Comparison of ENCODE assay signal across 8 cellular contexts in genomic region chr3:13414040-13414729, GRCh38. TPM values are rescaled to one million over a fixed set of nuclear protein-coding genes. Genes with fewer than 3 reads are reported as not detected.
A peak's percentile ranks its signal among the peaks of the same experiment; 100 is the strongest.
DNase-seq lines count a peak whose midpoint lies in the region; ATAC-seq and TF ChIP-seq lines count a peak whose summit lies in the region.

No MANE protein-coding gene starts in this region.

- CTCF ChIA-PET in CD8-positive, alpha-beta T cell (lab: Charles Lee), result interaction anchor here (0.6 to 10.6 kb wide), 6 partner anchors 12 to 322 kb away, joined by 3 to 117 read pairs (median 4); no protein-coding TSS in a partner anchor
- CTCF ChIA-PET in activated B cell treated with CpG ODN at 0.5 μM for 24 hours (lab: Charles Lee) (interaction anchor here (1.7 kb wide), 1 partner anchor 38 kb away, joined by 9 read pairs; no protein-coding TSS in a partner anchor), Caco-2 (lab: Charles Lee) (no interaction called here)

- no peaks in the 10 kb centered on the region for H3K9me3 Mint-ChIP-seq in CD8-positive, alpha-beta T cell
- H3K9me3 Mint-ChIP-seq in activated B cell treated with CpG ODN at 0.5 μM for 24 hours (no peaks in the 10 kb centered on the region), Caco-2 (ENCODE audit: unreplicated experiment) (no peaks in the 10 kb centered on the region)

- H3K4me1 Mint-ChIP-seq in CD8-positive, alpha-beta T cell (ENCODE audit: low read depth), result peaks cover 69% of the 10 kb centered on the region
- H3K4me1 Mint-ChIP-seq in activated B cell treated with CpG ODN at 0.5 μM for 24 hours (peaks cover 67% of the 10 kb centered on the region), Caco-2 (ENCODE audit: low read depth, unreplicated experiment) (peaks cover 6% of the 10 kb centered on the region)

- WGBS in ectodermal cell, 2 experiments, result 87% methylated on average over 14 of the region's 14 CpGs

- peak overlapping the region; percentile 96 for H3K27ac Mint-ChIP-seq in CD8-positive, alpha-beta T cell
- H3K27ac Mint-ChIP-seq in activated B cell treated with CpG ODN at 0.5 μM for 24 hours (peak overlapping the region; percentile 98), Caco-2 (ENCODE audit: unreplicated experiment) (no peak overlapping the region)

- peak; percentile 48 to 87 (median 76) for DNase-seq in CD8-positive, alpha-beta T cell
- peak; percentile 76 for DNase-seq in activated B cell treated with CpG ODN at 0.5 μM for 24 hours
- DNase-seq in stimulated activated CD4-positive, alpha-beta T cell treated with anti-CD3 and anti-CD28 coated beads, Interleukin-1b, Interleukin-23, amount 100 ng/mL, for 48 hours, result peak; percentile 66
- no peak for DNase-seq in Caco-2
- no peak for DNase-seq in NCI-H146 (lab: John Stamatoyannopoulos, UW)

- no peaks in the 10 kb centered on the region for H3K36me3 ChIP-seq in CD8-positive, alpha-beta T cell (ENCODE audit: insufficient read depth, low read length)
- H3K36me3 ChIP-seq in ectodermal cell (ENCODE audit: control insufficient read depth, insufficient read depth, low read length) (no peaks in the 10 kb centered on the region), Caco-2 (ENCODE audit: control insufficient read depth, insufficient read depth, low read length) (no peaks in the 10 kb centered on the region; the same call in 1 of the 2 replicates)

- H3K27ac ChIP-seq in CD8-positive, alpha-beta T cell (ENCODE audit: low read depth, low read length), result peak overlapping the region; percentile 51
- peak overlapping the region; percentile 16 for H3K27ac ChIP-seq in ectodermal cell (ENCODE audit: insufficient read depth, low read depth, low read length, poor library complexity, severe bottlenecking)

- BruUV-seq in Caco-2 (replicated peaks; lab: Mats Ljungman, UMichigan), result no TSS peak

- peak overlapping the region; percentile 29 for H3K4me3 ChIP-seq in CD8-positive, alpha-beta T cell (ENCODE audit: low read depth, low read length)
- H3K4me3 ChIP-seq in ectodermal cell (ENCODE audit: insufficient read depth, low read depth, low read length), result no peak overlapping the region
- no peak overlapping the region for H3K4me3 ChIP-seq in Caco-2 (ENCODE audit: low read depth, low read length)

- POLR2A ChIA-PET in CD8-positive, alpha-beta T cell (lab: Charles Lee), result interaction anchor here (0.6 to 7.0 kb wide), 9 partner anchors 8 to 754 kb away, joined by 3 to 36 read pairs (median 4); no protein-coding TSS in a partner anchor
- POLR2A ChIA-PET in activated B cell treated with CpG ODN at 0.5 μM for 24 hours (lab: Charles Lee), result interaction anchor here (0.5 to 1.9 kb wide), 15 partner anchors 11 to 1237 kb away, joined by 3 to 26 read pairs (median 4); no protein-coding TSS in a partner anchor
- POLR2A ChIA-PET in Caco-2 (lab: Charles Lee), result no interaction called here

- H3K27me3 Mint-ChIP-seq in CD8-positive, alpha-beta T cell (ENCODE audit: low read depth), result no peaks in the 10 kb centered on the region
- no peaks in the 10 kb centered on the region for H3K27me3 Mint-ChIP-seq in activated B cell treated with CpG ODN at 0.5 μM for 24 hours
- no peaks in the 10 kb centered on the region for H3K27me3 Mint-ChIP-seq in Caco-2 (ENCODE audit: insufficient read depth, unreplicated experiment)

- no peak for TF ChIP-seq CTCF in CD8-positive, alpha-beta T cell (IDR thresholded peaks at IDR 0.05)
- no peak for TF ChIP-seq CTCF in activated B cell treated with CpG ODN at 0.5 μM for 24 hours (IDR thresholded peaks at IDR 0.05)
- TF ChIP-seq CTCF in Caco-2 (IDR thresholded peaks at IDR 0.05; ENCODE audit: insufficient read depth in 1 of 2, low read depth in 1 of 2, low read length in 1 of 2, severe bottlenecking in 1 of 2, unreplicated experiment in 1 of 2), result no peak

- no peaks in the 10 kb centered on the region for H3K9me3 ChIP-seq in CD8-positive, alpha-beta T cell (ENCODE audit: low read length)
- H3K9me3 ChIP-seq in ectodermal cell (ENCODE audit: control insufficient read depth, low read length) (no peaks in the 10 kb centered on the region), Caco-2 (0 out of 2 replicates have a peak, but pooled peaks cover 3% of the 10 kb centered on the region)

- H3K4me3 Mint-ChIP-seq in CD8-positive, alpha-beta T cell, result peak overlapping the region; percentile 75
- H3K4me3 Mint-ChIP-seq in activated B cell treated with CpG ODN at 0.5 μM for 24 hours, result peak overlapping the region; percentile 79
- no peak overlapping the region for H3K4me3 Mint-ChIP-seq in Caco-2 (ENCODE audit: unreplicated experiment)

- H3K27me3 ChIP-seq in CD8-positive, alpha-beta T cell (ENCODE audit: insufficient read depth, low read length), result no peaks in the 10 kb centered on the region
- H3K27me3 ChIP-seq in ectodermal cell (ENCODE audit: control insufficient read depth, insufficient read depth, low read length, poor library complexity, severe bottlenecking) (peaks cover 5% of the 10 kb centered on the region), Caco-2 (replicated peaks; ENCODE audit: control insufficient read depth, insufficient read depth, low read length) (no peaks in the 10 kb centered on the region)

- peaks cover 12% of the 10 kb centered on the region for H3K36me3 Mint-ChIP-seq in CD8-positive, alpha-beta T cell
- H3K36me3 Mint-ChIP-seq in activated B cell treated with CpG ODN at 0.5 μM for 24 hours (ENCODE audit: low read depth) (peaks cover 5% of the 10 kb centered on the region), Caco-2 (ENCODE audit: insufficient read depth, unreplicated experiment) (no peaks in the 10 kb centered on the region)

- intact Hi-C loops in CD8-positive, alpha-beta T cell (cut with DNase I, micrococcal nuclease), result loop anchor here (1.0 to 10.0 kb wide), 5 partner anchors 15 to 1021 kb away; no protein-coding TSS in a partner anchor
- intact Hi-C loops in activated B cell treated with CpG ODN at 0.5 μM for 24 hours (cut with micrococcal nuclease), result loop anchor here (1.0 to 5.0 kb wide), 6 partner anchors 23 to 573 kb away; partner anchors contain the start of gene RPL32
- intact Hi-C loops in Caco-2 (cut with micrococcal nuclease; ENCODE audit: unreplicated experiment), result no loop called here

- ATAC-seq in CD8-positive, alpha-beta T cell, result peak; percentile 91
- ATAC-seq in GM19467 (IDR thresholded peaks at IDR 0.05; ENCODE audit: unreplicated experiment), result peak; percentile 88
- peak; percentile 87 for ATAC-seq in HG03520 (IDR thresholded peaks at IDR 0.05; ENCODE audit: unreplicated experiment)
- ATAC-seq in activated B cell treated with CpG ODN at 0.5 μM for 24 hours (ENCODE audit: low read depth), result peak; percentile 93

- peaks cover 60% of the 10 kb centered on the region for H3K4me1 ChIP-seq in CD8-positive, alpha-beta T cell (ENCODE audit: insufficient read depth, low read length)
- H3K4me1 ChIP-seq in ectodermal cell (ENCODE audit: control insufficient read depth, insufficient read depth, low read length) (no peaks in the 10 kb centered on the region), Caco-2 (no peaks in the 10 kb centered on the region)

RNA-seq across cellular contexts. Expression of gene NUP210, which starts 5.9 kb away (rescaled TPM):
- 10 to 100 TPM; 80.6 to 82.6 TPM for total RNA-seq in CD8-positive, alpha-beta T cell
- 82.5 and 91.9 TPM in 2 replicates for total RNA-seq in activated B cell treated with CpG ODN at 0.5 μM for 24 hours
- 57.0 TPM for polyA plus RNA-seq in ectodermal cell (2013, experiment 1 of 4)
- polyA plus RNA-seq in ectodermal cell (2013, experiment 2 of 4), result 65.5 TPM
- 42.7 TPM for polyA plus RNA-seq in ectodermal cell (2013, experiment 3 of 4)
- polyA plus RNA-seq in ectodermal cell (2013, experiment 4 of 4), result 47.8 TPM
- total RNA-seq in Caco-2 (2022), result 58.5 and 63.7 TPM in 2 replicates

Comparison
In these comparisons a context has a peak if more than half of its experiments do, and no peak if none do; other contexts are left out.
1. DNase-seq: peak in CD8-positive, alpha-beta T cell (7 of 7), activated B cell treated with CpG ODN at 0.5 μM for 24 hours (single experiment) and stimulated activated CD4-positive, alpha-beta T cell treated with anti-CD3 and anti-CD28 coated beads, Interleukin-1b, Interleukin-23, amount 100 ng/mL, for 48 hours (single experiment); none in Caco-2 (0 of 2) and NCI-H146 (single experiment).
2. Peak in every context shown above with its lines, with median percentiles within 50 percentile points of each other: ATAC-seq.